8 cellular contexts compared by ENCODE assay signal in genomic region chr14:91415794-91416743, GRCh38.
DNase-seq lines count a peak whose midpoint lies in the region; ATAC-seq lines count a peak whose summit lies in the region.

No MANE protein-coding gene starts in this region.

- H3K4me3 ChIP-seq in ACC112 (ENCODE audit: low read depth, low read length) = peak overlapping the region; percentile 86; the same call in 1 of the 2 replicates

- H2AFZ ChIP-seq in ACC112 (ENCODE audit: low read length, unreplicated experiment) = no peak overlapping the region

- no peaks in the 10 kb centered on the region for H3K36me3 ChIP-seq in ACC112 (ENCODE audit: insufficient read depth, low read length)

- no peak overlapping the region for H3K27ac ChIP-seq in ACC112 (ENCODE audit: low read depth, low read length)

- no peaks in the 10 kb centered on the region for H3K27me3 ChIP-seq in ACC112 (ENCODE audit: insufficient read depth, low read length)

- no peaks in the 10 kb centered on the region for H3K79me2 ChIP-seq in ACC112 (ENCODE audit: control insufficient read depth, insufficient read depth, low read length, unreplicated experiment)

- peak; percentile 17 to 53 for DNase-seq in NOMO-1 (lab: John Stamatoyannopoulos, UW; ENCODE audit: unreplicated experiment in 2 of 2)
- DNase-seq in activated gamma-delta T cell treated with anti-CD3 and anti-CD28 coated beads, Interleukin-2, amount 50 U/mL, for 16 hours (ENCODE audit: low read depth) = peak; percentile 55
- DNase-seq in kidney tubule cell (ENCODE audit: low spot score) = peak; percentile 72
- DNase-seq in stimulated activated CD8-positive, alpha-beta memory T cell treated with anti-CD3 and anti-CD28 coated beads, Interleukin-15, amount 100 ng/mL, for 48 hours (ENCODE audit: low read depth in 2 of 2) = peak; percentile 59 to 62
- DNase-seq in NCI-H1092 treated with DMSO at 0.1 percent for 48 hours (lab: John Stamatoyannopoulos, UW) = no peak

- H3K4me1 ChIP-seq in ACC112 (ENCODE audit: control insufficient read depth, insufficient read depth, low read length, unreplicated experiment) = peaks cover 8% of the 10 kb centered on the region

- ATAC-seq in GM18868 (IDR thresholded peaks at IDR 0.05; ENCODE audit: unreplicated experiment) (peak; percentile 65), HG03045 (IDR thresholded peaks at IDR 0.05; ENCODE audit: unreplicated experiment) (peak; percentile 45)
